Comparison of ENCODE assay signal across 31 cellular contexts in genomic region chr12:87329076-87329863, GRCh38.
"Had no signal": no experiment of that assay in that cellular context is flagged by ENCODE, and none has a peak within 500 bp of the region (broad histone marks: within the 10 kb centered on the region; RNA-seq: fewer than 3 reads in every experiment).

No MANE protein-coding gene starts in this region.

- H3K9me3 Mint-ChIP-seq: activated CD4-positive, alpha-beta T cell treated with anti-CD3 and anti-CD28 coated beads, Interleukin-2, amount 10 ng/mL, durations not matched to agents 24 days and 14 days; activated naive CD4-positive, alpha-beta T cell treated with anti-CD3 and anti-CD28 coated beads, Interleukin-2, amount 50 U/mL, for 24 hours; activated naive CD8-positive, alpha-beta T cell treated with anti-CD3 and anti-CD28 coated beads, Interleukin-2, amount 10 ng/mL, durations not matched to agents 7 days and 5 days had no signal

- H3K36me3 Mint-ChIP-seq: activated naive CD4-positive, alpha-beta T cell treated with anti-CD3 and anti-CD28 coated beads, Interleukin-2, amount 50 U/mL, for 24 hours; activated naive CD8-positive, alpha-beta T cell treated with anti-CD3 and anti-CD28 coated beads, Interleukin-2, amount 10 ng/mL, durations not matched to agents 7 days and 5 days had no signal

- H3K27me3 ChIP-seq: adrenal gland, brain microvascular endothelial cell had no signal

- ATAC-seq: activated CD8-positive, alpha-beta T cell treated with anti-CD3 and anti-CD28 coated beads, Interleukin-2, amount 10 ng/mL, durations not matched to agents 7 days and 5 days; Right ventricle myocardium inferior had no signal

- H3K4me3 ChIP-seq: adrenal gland, PC-9 had no signal

- H3K4me1 Mint-ChIP-seq: activated CD4-positive, alpha-beta T cell treated with anti-CD3 and anti-CD28 coated beads, Interleukin-2, amount 10 ng/mL, durations not matched to agents 24 days and 14 days; activated naive CD4-positive, alpha-beta T cell treated with anti-CD3 and anti-CD28 coated beads, Interleukin-2, amount 50 U/mL, for 24 hours; activated naive CD8-positive, alpha-beta T cell treated with anti-CD3 and anti-CD28 coated beads, Interleukin-2, amount 10 ng/mL, durations not matched to agents 7 days and 5 days had no signal

- H3K27ac Mint-ChIP-seq: activated CD4-positive, alpha-beta T cell treated with anti-CD3 and anti-CD28 coated beads, Interleukin-2, amount 10 ng/mL, durations not matched to agents 24 days and 14 days; activated CD8-positive, alpha-beta T cell treated with anti-CD3 and anti-CD28 coated beads, Interleukin-2, amount 10 ng/mL, durations not matched to agents 7 days and 5 days; activated naive CD4-positive, alpha-beta T cell treated with anti-CD3 and anti-CD28 coated beads, Interleukin-2, amount 50 U/mL, for 24 hours; activated naive CD8-positive, alpha-beta T cell treated with anti-CD3 and anti-CD28 coated beads, Interleukin-2, amount 10 ng/mL, durations not matched to agents 7 days and 5 days; activated T-cell treated with anti-CD3 and anti-CD28 coated beads, Interleukin-2, amount 50 U/mL, for 24 hours; activated T-helper 2 cell treated with anti-CD3 and anti-CD28 coated beads, Interferon-gamma antibody, Interleukin-2, Interleukin-4, amounts not matched to agents 10 μg/mL and 5 μg/mL and 100 μg/mL, durations not matched to agents 14 hours and 24 hours and 36 hours had no signal

- H3K9me3 ChIP-seq: adrenal gland had no signal

- H3K27me3 Mint-ChIP-seq: activated CD4-positive, alpha-beta T cell treated with anti-CD3 and anti-CD28 coated beads, Interleukin-2, amount 10 ng/mL, durations not matched to agents 24 days and 14 days; activated naive CD4-positive, alpha-beta T cell treated with anti-CD3 and anti-CD28 coated beads, Interleukin-2, amount 50 U/mL, for 24 hours; activated naive CD8-positive, alpha-beta T cell treated with anti-CD3 and anti-CD28 coated beads, Interleukin-2, amount 10 ng/mL, durations not matched to agents 7 days and 5 days; activated T-cell treated with anti-CD3 and anti-CD28 coated beads, Interleukin-2, amount 50 U/mL, for 24 hours had no signal

- H3K36me3 ChIP-seq: adrenal gland, brain microvascular endothelial cell had no signal

- H3K4me1 ChIP-seq: adrenal gland had no signal

- H3K27ac ChIP-seq: brain microvascular endothelial cell, PC-9, RWPE1 had no signal

- DNase-seq: activated CD4-positive, alpha-beta T cell treated with anti-CD3 and anti-CD28 coated beads, Interleukin-2, amount 10 ng/mL, durations not matched to agents 24 days and 14 days; activated CD4-positive, alpha-beta T cell treated with anti-CD3 and anti-CD28 coated beads, Interleukin-2, amount 50 U/mL, for 48 hours; activated CD8-positive, alpha-beta T cell treated with anti-CD3 and anti-CD28 coated beads, Interleukin-2, amount 10 ng/mL, durations not matched to agents 7 days and 5 days; activated gamma-delta T cell; activated naive CD4-positive, alpha-beta T cell treated with Interleukin-2 at 50 U/mL for 16 hours; activated naive CD8-positive, alpha-beta T cell treated with anti-CD3 and anti-CD28 coated beads, Interleukin-2, amount 10 ng/mL, durations not matched to agents 7 days and 5 days; activated T-cell treated with anti-CD3 and anti-CD28 coated beads, Interleukin-2, amount 50 U/mL, for 24 hours; adrenal gland; anterior cingulate cortex; brain microvascular endothelial cell; central memory CD4-positive, alpha-beta T cell; Karpas-422; KBM-7; NCI-H1048; NCI-H1105 treated with DMSO at 0.1 percent for 48 hours; NCI-H1436; NCI-H1694 treated with DMSO at 0.1 percent for 48 hours; NCI-H2029; NCI-H2107; NCI-H2171; NCI-H510A; NCI-H526; NCI-H748 treated with DMSO at 0.1 percent for 48 hours; NK-92 treated with Interleukin-12 subunit alpha and Interleukin-12 subunit beta, amount 100 ng/mL, for 24 hours; PC-9; SIG-M5; T1000 had no signal

- H3K4me3 Mint-ChIP-seq: activated CD4-positive, alpha-beta T cell treated with anti-CD3 and anti-CD28 coated beads, Interleukin-2, amount 10 ng/mL, durations not matched to agents 24 days and 14 days; activated CD8-positive, alpha-beta T cell treated with anti-CD3 and anti-CD28 coated beads, Interleukin-2, amount 10 ng/mL, durations not matched to agents 7 days and 5 days; activated naive CD4-positive, alpha-beta T cell treated with anti-CD3 and anti-CD28 coated beads, Interleukin-2, amount 50 U/mL, for 24 hours; activated naive CD8-positive, alpha-beta T cell treated with anti-CD3 and anti-CD28 coated beads, Interleukin-2, amount 10 ng/mL, durations not matched to agents 7 days and 5 days; activated T-cell treated with anti-CD3 and anti-CD28 coated beads, Interleukin-2, amount 50 U/mL, for 24 hours had no signal
